In genomic region chr14:35403085-35403396, GRCh38 we compare ENCODE assay signal across 8 cellular contexts. TPM values are rescaled to one million over a fixed set of nuclear protein-coding genes. Genes with fewer than 3 reads are reported as not detected.
DNase-seq lines count a peak whose midpoint lies in the region; ATAC-seq and TF ChIP-seq lines count a peak whose summit lies in the region.

No MANE protein-coding gene starts in this region.

- H3K4me3 ChIP-seq in spleen: peak overlapping the region; percentile 73 to 99 (median 95)

- no peak for TF ChIP-seq CTCF in spleen (IDR thresholded peaks at IDR 0.05 in 8 of 11, conservative IDR thresholded peaks at IDR 0.05 in 3 of 11)

- H3K9me3 Mint-ChIP-seq in activated CD4-positive, alpha-beta T cell treated with anti-CD3 and anti-CD28 coated beads for 36 hours (ENCODE audit: low read depth): no peaks in the 10 kb centered on the region
- no peaks in the 10 kb centered on the region for H3K9me3 Mint-ChIP-seq in activated naive CD8-positive, alpha-beta T cell (ENCODE audit: low read depth)

- TF ChIP-seq POLR2A in spleen (IDR thresholded peaks at IDR 0.05): no peak

- DNase-seq in activated CD4-positive, alpha-beta T cell treated with anti-CD3 and anti-CD28 coated beads for 36 hours: peak; percentile 66
- no peak for DNase-seq in activated CD4-positive, alpha-beta T cell treated with anti-CD3 and anti-CD28 coated beads for 1 hour
- DNase-seq in left ventricle myocardium superior (peak; percentile 58), spleen (peak; percentile 86)

- WGBS in spleen, 5 donors: 4 to 15% (median 9%) methylated on average over 6 to 7 of the region's 7 CpGs

- peak overlapping the region; percentile 98 for H3K27ac Mint-ChIP-seq in activated CD4-positive, alpha-beta T cell treated with anti-CD3 and anti-CD28 coated beads for 36 hours
- H3K27ac Mint-ChIP-seq in activated naive CD8-positive, alpha-beta T cell: peak overlapping the region; percentile 99

- H3K27me3 ChIP-seq in spleen (replicated peaks in 1 of 7): no peaks in the 10 kb centered on the region

- H3K4me1 Mint-ChIP-seq in activated CD4-positive, alpha-beta T cell treated with anti-CD3 and anti-CD28 coated beads for 36 hours: peaks cover 47% of the 10 kb centered on the region
- peaks cover 50% of the 10 kb centered on the region for H3K4me1 Mint-ChIP-seq in activated naive CD8-positive, alpha-beta T cell (ENCODE audit: low read depth)

- peaks cover 49% of the 10 kb centered on the region for H3K36me3 Mint-ChIP-seq in activated CD4-positive, alpha-beta T cell treated with anti-CD3 and anti-CD28 coated beads for 36 hours (ENCODE audit: low read depth)
- peaks cover 29% of the 10 kb centered on the region for H3K36me3 Mint-ChIP-seq in activated naive CD8-positive, alpha-beta T cell

- H3K27ac ChIP-seq in spleen: peak overlapping the region; percentile 78 to 100 (median 99)

- H3K4me1 ChIP-seq in spleen: peaks cover 57 to 83% (median 76%) of the 10 kb centered on the region in 6 donors

- CTCF ChIA-PET in activated CD4-positive, alpha-beta T cell treated with anti-CD3 and anti-CD28 coated beads for 36 hours (lab: Charles Lee): interaction anchor here (0.6 to 7.3 kb wide), 7 partner anchors 12 to 267 kb away, joined by 3 to 77 read pairs (median 19); partner anchors contain the start of gene PSMA6

- ATAC-seq in activated CD4-positive, alpha-beta T cell treated with anti-CD3 and anti-CD28 coated beads for 36 hours: no peak
- ATAC-seq in left ventricle myocardium superior (peak; percentile 16), HG03565 (IDR thresholded peaks at IDR 0.05; ENCODE audit: unreplicated experiment) (no peak), HG03460 (IDR thresholded peaks at IDR 0.05; ENCODE audit: unreplicated experiment) (no peak), GM18519 (IDR thresholded peaks at IDR 0.05; ENCODE audit: low FRiP score, unreplicated experiment) (no peak)

- POLR2A ChIA-PET in activated CD4-positive, alpha-beta T cell treated with anti-CD3 and anti-CD28 coated beads for 36 hours (lab: Charles Lee): interaction anchor here (0.6 to 7.7 kb wide), 19 partner anchors 10 to 849 kb away, joined by 3 to 210 read pairs (median 7); partner anchors contain the start of genes FAM177A1, PPP2R3C, PRORP and PSMA6

- peak overlapping the region; percentile 99 for H3K4me3 Mint-ChIP-seq in activated CD4-positive, alpha-beta T cell treated with anti-CD3 and anti-CD28 coated beads for 36 hours
- peak overlapping the region; percentile 98 for H3K4me3 Mint-ChIP-seq in activated naive CD8-positive, alpha-beta T cell

- H3K9me3 ChIP-seq in spleen: no peaks in the 10 kb centered on the region

- intact Hi-C loops in activated CD4-positive, alpha-beta T cell treated with anti-CD3 and anti-CD28 coated beads for 36 hours (cut with DNase I, micrococcal nuclease): loop anchor here (1.0 to 10.0 kb wide), 4 partner anchors 47 to 866 kb away; partner anchors contain the start of genes BAZ1A (in 1 of the 2) and EAPP (in 1 of the 2)
- intact Hi-C loops in left ventricle myocardium superior (cut with micrococcal nuclease) (loop anchor here (10.0 kb wide), 1 partner anchor 98 kb away; no protein-coding TSS in a partner anchor), spleen (cut with DNase I; ENCODE audit: low total_unique reads) (loop anchor here (10.0 kb wide), 1 partner anchor 68 kb away; no protein-coding TSS in a partner anchor)

- no peaks in the 10 kb centered on the region for H3K27me3 Mint-ChIP-seq in activated CD4-positive, alpha-beta T cell treated with anti-CD3 and anti-CD28 coated beads for 36 hours
- H3K27me3 Mint-ChIP-seq in activated naive CD8-positive, alpha-beta T cell: no peaks in the 10 kb centered on the region

- H3K36me3 ChIP-seq in spleen: peaks cover 3 to 53% (median 39%) of the 10 kb centered on the region in 6 donors

RNA-seq across cellular contexts. Expression of gene NFKBIA, which starts 1.5 kb away (rescaled TPM):
- 100 to 1,000 TPM; 264 to 298 TPM for total RNA-seq in activated CD4-positive, alpha-beta T cell treated with anti-CD3 and anti-CD28 coated beads for 36 hours
- total RNA-seq in left ventricle myocardium superior (96.4 TPM), spleen (100 to 1,000 TPM; 250 to 482 (median 319) TPM)
- 100 to 1,000 TPM; 107 to 225 (median 149) TPM for polyA plus RNA-seq in spleen
